In the genomic region with DNA sequence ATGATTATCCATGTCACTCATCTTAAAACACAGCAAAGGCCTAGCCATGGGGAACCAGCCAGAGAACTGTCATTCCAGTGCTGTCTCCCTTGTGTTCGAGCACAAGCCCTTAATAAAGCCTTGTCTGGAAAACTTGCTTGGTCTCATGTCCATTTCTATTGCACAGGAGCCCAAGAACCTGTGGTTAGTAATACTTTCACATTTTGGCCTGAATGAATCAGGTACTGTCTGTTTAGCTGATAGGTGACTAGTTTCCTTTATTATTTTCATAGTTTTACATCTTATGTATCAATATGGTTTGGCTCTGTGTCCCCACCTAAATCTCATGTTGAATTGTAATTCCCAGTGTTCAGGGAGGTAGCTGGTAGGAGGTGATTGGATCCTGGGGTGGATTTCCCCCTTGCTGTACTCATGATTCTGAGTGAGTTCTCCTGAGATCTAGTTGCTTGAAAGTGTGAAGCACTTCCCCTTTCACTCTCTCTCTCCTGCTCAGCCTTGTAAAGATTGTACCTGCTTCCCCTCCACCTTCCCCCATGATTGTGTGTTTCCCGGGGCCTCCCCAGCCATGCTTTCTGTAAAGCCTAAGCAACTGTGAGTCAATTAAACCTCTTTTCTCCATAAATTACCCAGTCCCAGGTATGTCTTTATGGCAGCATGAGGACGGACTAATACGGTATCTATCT, we compare ENCODE assay signal across 14 cellular contexts. TPM values are rescaled to one million over a fixed set of nuclear protein-coding genes. Genes with fewer than 3 reads are reported as not detected.
DNase-seq lines count a peak whose midpoint lies in the region; ATAC-seq and FAIRE-seq lines count a peak whose summit lies in the region.
"Not testable (repeated sequence)": the region's sequence is repeated elsewhere in the genome, so short reads cannot be mapped to it uniquely, and the experiment has no call there.
"Had no signal": no experiment of that assay in that cellular context is flagged by ENCODE, and none has a peak within 500 bp of the region (broad histone marks: within the 10 kb centered on the region; RNA-seq: fewer than 3 reads in every experiment).

No MANE protein-coding gene starts in this region.

- not testable (repeated sequence) for H3K36me3 Mint-ChIP-seq in IgD-negative memory B cell

- not testable (repeated sequence) for H3K9me3 Mint-ChIP-seq in IgD-negative memory B cell

- peak; percentile 13 for FAIRE-seq in urothelium cell line (lab: Jason Lieb, UNC)

- ATAC-seq in GM18508 (IDR thresholded peaks at IDR 0.05; ENCODE audit: insufficient read depth, unreplicated experiment) (peak; percentile 91), GM19043 (IDR thresholded peaks at IDR 0.05; ENCODE audit: low read depth, unreplicated experiment) (peak; percentile 98), GM21381 (IDR thresholded peaks at IDR 0.05; ENCODE audit: unreplicated experiment) (peak; percentile 88), HG02588 (IDR thresholded peaks at IDR 0.05; ENCODE audit: unreplicated experiment) (peak; percentile 94), HG02981 (IDR thresholded peaks at IDR 0.05; ENCODE audit: unreplicated experiment) (peak; percentile 94), HG03280 (IDR thresholded peaks at IDR 0.05; ENCODE audit: unreplicated experiment) (peak; percentile 86)

- H3K4me1 Mint-ChIP-seq in IgD-negative memory B cell: peaks cover 15 to 26% (median 24%) of the 10 kb centered on the region in 3 donors

- H3K4me3 Mint-ChIP-seq in IgD-negative memory B cell: peak overlapping the region in 2 of 4 donors; percentile 44 to 69

- H3K27me3 Mint-ChIP-seq in IgD-negative memory B cell: not testable (repeated sequence)

- peak overlapping the region; percentile 79 to 90 (median 85) for H3K27ac Mint-ChIP-seq in IgD-negative memory B cell

- not testable (repeated sequence) for DNase-seq in urothelium cell line (ENCODE audit: low spot score)

RNA-seq across cellular contexts. Expression of gene OR2T2, which starts 17.4 kb away (rescaled TPM):
- not detected for polyA plus RNA-seq in IgD-negative memory B cell
- polyA plus RNA-seq: AG04450, cardiac muscle cell, endothelial cell of umbilical vein, GM23338, heart left ventricle, SK-N-SH had no signal

RNA-seq across cellular contexts. Expression of gene OR2T1, which starts 25.1 kb away (rescaled TPM):
- polyA plus RNA-seq in IgD-negative memory B cell: not detected
- polyA plus RNA-seq: AG04450, cardiac muscle cell, endothelial cell of umbilical vein, GM23338, heart left ventricle, SK-N-SH had no signal

RNA-seq across cellular contexts. Expression of gene OR2T3, which starts 45.2 kb away (rescaled TPM):
- polyA plus RNA-seq in IgD-negative memory B cell: not detected
- polyA plus RNA-seq: AG04450, cardiac muscle cell, endothelial cell of umbilical vein, GM23338, heart left ventricle, SK-N-SH had no signal

RNA-seq across cellular contexts. Expression of gene OR2T6, which starts 52.4 kb away (rescaled TPM):
- polyA plus RNA-seq in IgD-negative memory B cell: not detected
- polyA plus RNA-seq: AG04450, cardiac muscle cell, endothelial cell of umbilical vein, GM23338, heart left ventricle, SK-N-SH had no signal
